ENCODE assay signal across 8 cellular contexts in genomic region chr2:45889053-45889452, GRCh38.
DNase-seq lines count a peak whose midpoint lies in the region; ATAC-seq and TF ChIP-seq lines count a peak whose summit lies in the region.

No MANE protein-coding gene starts in this region.

- H3K36me3 Mint-ChIP-seq in stimulated activated effector memory CD8-positive, alpha-beta T cell treated with anti-CD3 and anti-CD28 coated beads, Interleukin-12 subunit alpha, Interleukin-12 subunit beta, amount 100 ng/mL, for 72 hours = no peaks in the 10 kb centered on the region

- no peaks in the 10 kb centered on the region for H3K9me3 ChIP-seq in Peyer's patch

- H3K4me1 Mint-ChIP-seq in stimulated activated effector memory CD8-positive, alpha-beta T cell treated with anti-CD3 and anti-CD28 coated beads, Interleukin-12 subunit alpha, Interleukin-12 subunit beta, amount 100 ng/mL, for 72 hours = peaks cover 26% of the 10 kb centered on the region

- no peaks in the 10 kb centered on the region for H3K27me3 ChIP-seq in Peyer's patch

- ATAC-seq in GM21381 (IDR thresholded peaks at IDR 0.05; ENCODE audit: unreplicated experiment) = peak; percentile 74
- peak; percentile 76 for ATAC-seq in HG03565 (IDR thresholded peaks at IDR 0.05; ENCODE audit: unreplicated experiment)
- ATAC-seq in stimulated activated effector memory CD8-positive, alpha-beta T cell treated with anti-CD3 and anti-CD28 coated beads, Interleukin-12 subunit alpha, Interleukin-12 subunit beta, amount 100 ng/mL, for 72 hours = peak; percentile 80

- CTCF ChIA-PET in GM10248 (lab: Yijun Ruan, JAX) = interaction anchor here (1.1 to 4.1 kb wide), 17 partner anchors 10 to 250 kb away, joined by 3 to 32 read pairs (median 5); no protein-coding TSS in a partner anchor

- H3K27ac ChIP-seq in Peyer's patch = peak overlapping the region in 1 of 4 donors; percentile 53

- H3K4me3 ChIP-seq in Peyer's patch (no peak overlapping the region), fibroblast of villous mesenchyme (ENCODE audit: low read depth, low read length) (no peak overlapping the region)

- H3K4me1 ChIP-seq in Peyer's patch = peaks cover 0 to 42% (median 5%) of the 10 kb centered on the region in 4 donors

- peak; percentile 23 for TF ChIP-seq CTCF in GM10248 (IDR thresholded peaks at IDR 0.05; ENCODE audit: control extremely low read depth, extremely low read depth, low read depth, missing control alignments)
- TF ChIP-seq CTCF in Peyer's patch (IDR thresholded peaks at IDR 0.05) = peak in 3 of 6 experiments; percentile 22 to 26 (median 24)
- peak; percentile 34 for TF ChIP-seq CTCF in fibroblast of villous mesenchyme (IDR thresholded peaks at IDR 0.05; ENCODE audit: insufficient read depth, low read depth, low read length)

- H3K36me3 ChIP-seq in Peyer's patch = no peaks in the 10 kb centered on the region

- no peak overlapping the region for H3K4me3 Mint-ChIP-seq in stimulated activated effector memory CD8-positive, alpha-beta T cell treated with anti-CD3 and anti-CD28 coated beads, Interleukin-12 subunit alpha, Interleukin-12 subunit beta, amount 100 ng/mL, for 72 hours

- no peak for TF ChIP-seq POLR2A in Peyer's patch (IDR thresholded peaks at IDR 0.05)

- H3K9me3 Mint-ChIP-seq in stimulated activated effector memory CD8-positive, alpha-beta T cell treated with anti-CD3 and anti-CD28 coated beads, Interleukin-12 subunit alpha, Interleukin-12 subunit beta, amount 100 ng/mL, for 72 hours = no peaks in the 10 kb centered on the region

- POLR2A ChIA-PET in GM10248 (lab: Yijun Ruan, JAX) = no interaction called here

- DNase-seq in GM10248 (ENCODE audit: extremely low spot score) (peak; percentile 78), Peyer's patch (peak in 2 of 3 donors; percentile 69 to 72), fibroblast of villous mesenchyme (ENCODE audit: low read depth) (peak; percentile 69), AG20443 (ENCODE audit: low spot score) (no peak), SW480 (ENCODE audit: low spot score) (no peak)
- no peak for DNase-seq in stimulated activated effector memory CD8-positive, alpha-beta T cell treated with anti-CD3 and anti-CD28 coated beads, Interleukin-12 subunit alpha, Interleukin-12 subunit beta, amount 100 ng/mL, for 72 hours (ENCODE audit: low spot score in 2 of 2)

- H3K27ac Mint-ChIP-seq in stimulated activated effector memory CD8-positive, alpha-beta T cell treated with anti-CD3 and anti-CD28 coated beads, Interleukin-12 subunit alpha, Interleukin-12 subunit beta, amount 100 ng/mL, for 72 hours = no peak overlapping the region

Comparison
In these comparisons a context has a peak if more than half of its experiments do, and no peak if none do; other contexts are left out.
1. DNase-seq: peak in GM10248 (single experiment), Peyer's patch (2 of 3) and fibroblast of villous mesenchyme (single experiment); none in stimulated activated effector memory CD8-positive, alpha-beta T cell treated with anti-CD3 and anti-CD28 coated beads, Interleukin-12 subunit alpha, Interleukin-12 subunit beta, amount 100 ng/mL, for 72 hours (0 of 2), AG20443 (single experiment) and SW480 (single experiment).
2. Peak in every context shown above with its lines, with median percentiles within 50 percentile points of each other: ATAC-seq.